Comparison of ENCODE assay signal across 27 cellular contexts in genomic region chr7:145168427-145168826, GRCh38.
"Had no signal": no experiment of that assay in that cellular context is flagged by ENCODE, and none has a peak within 500 bp of the region (broad histone marks: within the 10 kb centered on the region; RNA-seq: fewer than 3 reads in every experiment).

No MANE protein-coding gene starts in this region.

- H3K9me3 ChIP-seq: colonic mucosa, esophagus muscularis mucosa, esophagus squamous epithelium, gastrocnemius medialis, gastroesophageal sphincter, heart left ventricle, heart right ventricle had no signal

- DNase-seq: colonic mucosa; cortex of kidney; dermis blood vessel endothelial cell; dorsolateral prefrontal cortex; effector CD4-positive, alpha-beta T cell; effector CD8-positive, alpha-beta T cell; effector memory CD4-positive, alpha-beta T cell; effector memory CD8-positive, alpha-beta T cell; endodermal cell; erythroblast; esophagus squamous epithelium; foreskin fibroblast; foreskin keratinocyte; foreskin melanocyte; gastrocnemius medialis; glutamatergic neuron; heart left ventricle; heart right ventricle had no signal

- H2AFZ ChIP-seq: hepatocyte had no signal

- H3K4me2 ChIP-seq: hepatocyte had no signal

- H3K4me3 ChIP-seq: colonic mucosa, coronary artery, dorsolateral prefrontal cortex, esophagus muscularis mucosa, esophagus squamous epithelium, gastrocnemius medialis, gastroesophageal sphincter, heart left ventricle, heart right ventricle, hepatocyte had no signal

- H3K79me2 ChIP-seq: hepatocyte had no signal

- H3K27ac ChIP-seq: colonic mucosa, coronary artery, dorsolateral prefrontal cortex, epithelial cell of prostate, esophagus muscularis mucosa, esophagus squamous epithelium, foreskin keratinocyte, gastrocnemius medialis, gastroesophageal sphincter, heart left ventricle, heart right ventricle, hepatocyte had no signal

- H3K4me1 ChIP-seq: colonic mucosa, esophagus muscularis mucosa, esophagus squamous epithelium, foreskin keratinocyte, gastrocnemius medialis, gastroesophageal sphincter, heart left ventricle, heart right ventricle had no signal

- FAIRE-seq: colon, endometrium, endothelial cell of umbilical vein, frontal cortex had no signal

- H3K27me3 ChIP-seq: colonic mucosa, dorsolateral prefrontal cortex, esophagus muscularis mucosa, esophagus squamous epithelium, foreskin keratinocyte, gastrocnemius medialis, gastroesophageal sphincter, heart left ventricle, heart right ventricle, hepatocyte had no signal

- H3K36me3 ChIP-seq: colonic mucosa, esophagus muscularis mucosa, esophagus squamous epithelium, gastrocnemius medialis, gastroesophageal sphincter, heart left ventricle, heart right ventricle had no signal
